Comparison of ENCODE assay signal across 8 cellular contexts in the genomic region with DNA sequence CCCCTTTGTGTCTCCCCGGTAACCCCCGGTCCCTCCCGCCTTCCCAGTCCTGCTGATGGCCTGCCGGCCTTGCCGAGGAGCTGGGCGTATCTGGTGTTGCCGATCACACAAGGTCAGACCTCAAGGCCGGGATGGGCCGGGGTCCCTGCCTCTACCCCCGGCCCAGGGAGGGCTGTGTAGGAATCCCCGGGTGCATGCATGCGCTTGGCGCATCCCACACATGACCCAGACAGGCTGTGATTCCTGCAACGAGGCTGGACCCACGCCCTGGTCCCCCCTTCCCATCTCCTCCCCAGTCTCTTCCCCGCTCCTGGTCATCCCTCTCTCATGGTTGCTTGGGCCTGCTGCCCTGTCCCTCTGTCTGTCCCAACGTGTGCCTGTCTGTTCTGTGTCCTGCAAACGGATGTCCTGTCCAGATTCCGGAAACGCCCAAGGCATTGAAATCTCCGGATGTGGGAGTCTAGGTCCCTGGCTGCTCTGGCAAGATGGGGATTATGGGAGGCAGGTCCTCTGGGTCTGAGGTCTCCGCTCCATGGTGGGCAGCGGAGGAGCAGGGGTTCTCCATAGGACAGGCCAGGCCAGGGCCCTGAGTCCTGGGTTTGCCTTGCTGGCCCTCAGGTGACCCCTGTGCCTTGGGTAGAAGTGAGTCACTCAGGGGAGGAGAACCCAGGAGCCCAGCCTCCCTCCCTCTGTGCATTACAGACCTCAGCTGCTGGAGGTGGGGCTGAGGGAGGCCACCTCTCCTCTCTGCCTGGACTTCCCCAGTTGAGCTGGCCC. TPM values are rescaled to one million over a fixed set of nuclear protein-coding genes. Genes with fewer than 3 reads are reported as not detected.
DNase-seq lines count a peak whose midpoint lies in the region; ATAC-seq and TF ChIP-seq lines count a peak whose summit lies in the region.

No MANE protein-coding gene starts in this region.

- no peaks in the 10 kb centered on the region for H3K9me3 ChIP-seq in HUES64 (ENCODE audit: insufficient read depth, low read depth, low read length)

- ATAC-seq in activated CD8-positive, alpha-beta T cell treated with anti-CD3 and anti-CD28 coated beads, Interleukin-2, amount 10 ng/mL, durations not matched to agents 7 days and 5 days = peak; percentile 12
- ATAC-seq in HG03108 (IDR thresholded peaks at IDR 0.05; ENCODE audit: unreplicated experiment) = no peak

- H3K27me3 ChIP-seq in HUES64 (ENCODE audit: insufficient read depth, low read length) = 0 out of 2 replicates have a peak, but pooled peaks cover 6% of the 10 kb centered on the region

- no peak for TF ChIP-seq CTCF in fibroblast of mammary gland (conservative IDR thresholded peaks at IDR 0.05; ENCODE audit: control insufficient read depth, insufficient read depth, low read depth, low read length)

- CTCF ChIA-PET in activated CD8-positive, alpha-beta T cell treated with anti-CD3 and anti-CD28 coated beads, Interleukin-2, amount 10 ng/mL, durations not matched to agents 7 days and 5 days (lab: Charles Lee) = interaction anchor here (1.0 to 1.5 kb wide), 4 partner anchors 15 to 38 kb away, joined by 3 to 4 read pairs (median 4); partner anchors contain the start of gene DDX39A

- peaks cover 4% of the 10 kb centered on the region for H3K27me3 Mint-ChIP-seq in activated CD8-positive, alpha-beta T cell treated with anti-CD3 and anti-CD28 coated beads, Interleukin-2, amount 10 ng/mL, durations not matched to agents 7 days and 5 days (ENCODE audit: low read depth)

- H3K36me3 Mint-ChIP-seq in activated CD8-positive, alpha-beta T cell treated with anti-CD3 and anti-CD28 coated beads, Interleukin-2, amount 10 ng/mL, durations not matched to agents 7 days and 5 days (ENCODE audit: low read depth) = peaks cover 10% of the 10 kb centered on the region

- H3K9me3 Mint-ChIP-seq in activated CD8-positive, alpha-beta T cell treated with anti-CD3 and anti-CD28 coated beads, Interleukin-2, amount 10 ng/mL, durations not matched to agents 7 days and 5 days (ENCODE audit: insufficient read depth) = no peaks in the 10 kb centered on the region

- H3K9ac ChIP-seq in HUES64 (ENCODE audit: low read depth, low read length) = no peak overlapping the region

- DNase-seq in AG20443 (ENCODE audit: low spot score) (peak; percentile 82), fibroblast of mammary gland (ENCODE audit: low read depth) (peak; percentile 86), non-pigmented ciliary epithelial cell (ENCODE audit: low read depth) (peak; percentile 56), RKO (ENCODE audit: low spot score) (no peak), NCI-H510A treated with DMSO at 0.1 percent for 48 hours (lab: John Stamatoyannopoulos, UW) (no peak)
- DNase-seq in activated CD8-positive, alpha-beta T cell treated with anti-CD3 and anti-CD28 coated beads, Interleukin-2, amount 10 ng/mL, durations not matched to agents 7 days and 5 days = peak; percentile 59

- no peak overlapping the region for H3K27ac ChIP-seq in HUES64 (ENCODE audit: low read depth, low read length)

- H3K4me3 Mint-ChIP-seq in activated CD8-positive, alpha-beta T cell treated with anti-CD3 and anti-CD28 coated beads, Interleukin-2, amount 10 ng/mL, durations not matched to agents 7 days and 5 days = peak overlapping the region; percentile 76

- H3K4me3 ChIP-seq in HUES64 (ENCODE audit: low read length) (peak overlapping the region; percentile 73; the same call in 1 of the 2 replicates), fibroblast of mammary gland (ENCODE audit: control insufficient read depth, low read depth, low read length) (peak overlapping the region; percentile 67)

- 88% methylated on average over 23 of the region's 23 CpGs for WGBS in HUES64

- H3K27ac Mint-ChIP-seq in activated CD8-positive, alpha-beta T cell treated with anti-CD3 and anti-CD28 coated beads, Interleukin-2, amount 10 ng/mL, durations not matched to agents 7 days and 5 days = peak overlapping the region; percentile 77

- 0 out of 2 replicates have a peak, but pooled peaks cover 9% of the 10 kb centered on the region for H3K4me1 ChIP-seq in HUES64 (ENCODE audit: insufficient read depth, low read length)

- peaks cover 57% of the 10 kb centered on the region for H3K4me1 Mint-ChIP-seq in activated CD8-positive, alpha-beta T cell treated with anti-CD3 and anti-CD28 coated beads, Interleukin-2, amount 10 ng/mL, durations not matched to agents 7 days and 5 days (ENCODE audit: low read depth)

- POLR2A ChIA-PET in activated CD8-positive, alpha-beta T cell treated with anti-CD3 and anti-CD28 coated beads, Interleukin-2, amount 10 ng/mL, durations not matched to agents 7 days and 5 days (lab: Charles Lee) = interaction anchor here (1.0 to 2.3 kb wide), 2 partner anchors 14 to 22 kb away, joined by 3 to 9 read pairs; no protein-coding TSS in a partner anchor

- 0 out of 2 replicates have a peak, but pooled peaks cover 3% of the 10 kb centered on the region for H3K36me3 ChIP-seq in HUES64 (ENCODE audit: insufficient read depth, low read length)

RNA-seq across cellular contexts. Expression of gene PKN1, which starts 1.6 kb away (rescaled TPM):
- polyA plus RNA-seq in HUES64 (2013, experiment 1 of 2) = 59.9 TPM
- 64.1 TPM for polyA plus RNA-seq in HUES64 (2013, experiment 2 of 2)
- total RNA-seq in activated CD8-positive, alpha-beta T cell treated with anti-CD3 and anti-CD28 coated beads, Interleukin-2, amount 10 ng/mL, durations not matched to agents 7 days and 5 days = 100 to 1,000 TPM; 244 to 263 TPM

RNA-seq across cellular contexts. Expression of gene DDX39A, which starts 15.6 kb away (rescaled TPM):
- polyA plus RNA-seq in HUES64 (2013, experiment 1 of 2) = 114 TPM
- polyA plus RNA-seq in HUES64 (2013, experiment 2 of 2) = 96.7 TPM
- 100 to 1,000 TPM; 309 to 313 TPM for total RNA-seq in activated CD8-positive, alpha-beta T cell treated with anti-CD3 and anti-CD28 coated beads, Interleukin-2, amount 10 ng/mL, durations not matched to agents 7 days and 5 days

RNA-seq across cellular contexts. Expression of gene PTGER1, which starts 40.4 kb away (rescaled TPM):
- polyA plus RNA-seq in HUES64 (2013, experiment 1 of 2) = 0.30 TPM
- not detected for polyA plus RNA-seq in HUES64 (2013, experiment 2 of 2)
- total RNA-seq in activated CD8-positive, alpha-beta T cell treated with anti-CD3 and anti-CD28 coated beads, Interleukin-2, amount 10 ng/mL, durations not matched to agents 7 days and 5 days = under 1 TPM; 0.32 to 0.44 TPM

RNA-seq across cellular contexts. Expression of gene ADGRE5, which starts 53.5 kb away (rescaled TPM):
- 1.7 TPM for polyA plus RNA-seq in HUES64 (2013, experiment 1 of 2)
- polyA plus RNA-seq in HUES64 (2013, experiment 2 of 2) = 2.9 TPM
- total RNA-seq in activated CD8-positive, alpha-beta T cell treated with anti-CD3 and anti-CD28 coated beads, Interleukin-2, amount 10 ng/mL, durations not matched to agents 7 days and 5 days = 100 to 1,000 TPM; 290 to 302 TPM

Comparison
In these comparisons a context has a peak if more than half of its experiments do, and no peak if none do; other contexts are left out.
1. DNase-seq: peak in AG20443 (single experiment), activated CD8-positive, alpha-beta T cell treated with anti-CD3 and anti-CD28 coated beads, Interleukin-2, amount 10 ng/mL, durations not matched to agents 7 days and 5 days (single experiment), fibroblast of mammary gland (single experiment) and non-pigmented ciliary epithelial cell (single experiment); none in RKO (single experiment) and NCI-H510A treated with DMSO at 0.1 percent for 48 hours (single experiment).